ENCODE assay signal across 1 cellular context in genomic region chr12:53386381-53386780, GRCh38.
TF ChIP-seq lines count a peak whose summit lies in the region.

No MANE protein-coding gene starts in this region.

TF ChIP-seq in HepG2, 621 proteins besides CTCF, POLR2A, EP300 and RAD21:
- peak; percentile 69 for TF ChIP-seq HNRNPK (IDR thresholded peaks at IDR 0.05; ENCODE audit: low read depth, low read length, poor library complexity, severe bottlenecking)
- peak; percentile 72 for TF ChIP-seq ZNF121 (CRISPR knock-in tag; IDR thresholded peaks at IDR 0.05)
TF ChIP-seq in HepG2: peak in this region for 2; not testable (repeated sequence) for 619.
